1 cellular context compared by ENCODE assay signal in genomic region chr11:65927904-65928397, GRCh38.
TF ChIP-seq lines count a peak whose summit lies in the region.

No MANE protein-coding gene starts in this region.

TF ChIP-seq in GM12878, 131 proteins besides CTCF, POLR2A, EP300 and RAD21 (continued from another document and continues in another):
- TF ChIP-seq SKIL (IDR thresholded peaks at IDR 0.05; ENCODE audit: low read depth, poor library complexity, severe bottlenecking): peak; percentile 65
- 0 out of 2 replicates have a peak, but pooled peaks have one; percentile 36 for TF ChIP-seq BACH1 (IDR thresholded peaks at IDR 0.05; ENCODE audit: borderline replicate concordance)
- TF ChIP-seq JUNB (IDR thresholded peaks at IDR 0.05): no peak
- TF ChIP-seq CHD2 (IDR thresholded peaks at IDR 0.05; ENCODE audit: borderline replicate concordance, low read depth, low read length): peak; percentile 84
- TF ChIP-seq ZBTB11 (CRISPR knock-in tag; IDR thresholded peaks at IDR 0.05): no peak
- peak; percentile 60 for TF ChIP-seq TAF1 (IDR thresholded peaks at IDR 0.05; ENCODE audit: borderline replicate concordance, low read depth, low read length)
- no peak for TF ChIP-seq HDAC6 (IDR thresholded peaks at IDR 0.05; ENCODE audit: unreplicated experiment)
- TF ChIP-seq FOXM1 (IDR thresholded peaks at IDR 0.05; ENCODE audit: low read depth, low read length): 0 out of 2 replicates have a peak, but pooled peaks have one; percentile 31
- TF ChIP-seq PKNOX1 (IDR thresholded peaks at IDR 0.05): peak; percentile 6; the same call in 1 of the 2 replicates
- no peak for TF ChIP-seq E2F4 (IDR thresholded peaks at IDR 0.05; ENCODE audit: low read depth, low read length)
- TF ChIP-seq POLR2AphosphoS5 (IDR thresholded peaks at IDR 0.05; ENCODE audit: low read length): peak; percentile 47; the same call in 1 of the 2 replicates
- TF ChIP-seq MXI1 (IDR thresholded peaks at IDR 0.05; ENCODE audit: low read depth, low read length): no peak
- TF ChIP-seq MYC (IDR thresholded peaks at IDR 0.05; ENCODE audit: insufficient read depth, insufficient read length, insufficient replicate concordance, low read length, severe bottlenecking): no peak
- 0 out of 2 replicates have a peak, but pooled peaks have one; percentile 11 for TF ChIP-seq ZBTB40 (IDR thresholded peaks at IDR 0.05; ENCODE audit: borderline replicate concordance)
- TF ChIP-seq TCF12 (IDR thresholded peaks at IDR 0.05; ENCODE audit: low read depth, low read length): 0 out of 2 replicates have a peak, but pooled peaks have one; percentile 29
- TF ChIP-seq SMARCA5 (IDR thresholded peaks at IDR 0.05): no peak
- TF ChIP-seq MTA3 (IDR thresholded peaks at IDR 0.05; ENCODE audit: borderline replicate concordance, low read length): peak; percentile 28; the same call in 1 of the 2 replicates
- TF ChIP-seq REST (IDR thresholded peaks at IDR 0.05; ENCODE audit: low read depth, low read length): no peak
- TF ChIP-seq ZBED1 (IDR thresholded peaks at IDR 0.05; ENCODE audit: borderline replicate concordance): no peak
- no peak for TF ChIP-seq POLR2AphosphoS2 (IDR thresholded peaks at IDR 0.05; ENCODE audit: low read depth, low read length)
- TF ChIP-seq DPF2 (IDR thresholded peaks at IDR 0.05): peak; percentile 57; the same call in 1 of the 2 replicates
- no peak for TF ChIP-seq E4F1 (IDR thresholded peaks at IDR 0.05; ENCODE audit: borderline replicate concordance, partially characterized antibody)
- no peak for TF ChIP-seq HSF1 (IDR thresholded peaks at IDR 0.05; ENCODE audit: low read depth, low read length)
- TF ChIP-seq SP1 (IDR thresholded peaks at IDR 0.05; ENCODE audit: low read depth, low read length): peak; percentile 48
- TF ChIP-seq RB1 (IDR thresholded peaks at IDR 0.05; ENCODE audit: borderline replicate concordance): peak; percentile 41; the same call in 1 of the 2 replicates
- 0 out of 2 replicates have a peak, but pooled peaks have one; percentile 2 for TF ChIP-seq IRF3 (IDR thresholded peaks at IDR 0.05)
- TF ChIP-seq PAX8 (IDR thresholded peaks at IDR 0.05): no peak
- TF ChIP-seq GABPA (IDR thresholded peaks at IDR 0.05; ENCODE audit: low read depth): no peak
- TF ChIP-seq RAD51 (IDR thresholded peaks at IDR 0.05): no peak
